In genomic region chr15:82680200-82681102, GRCh38 we compare ENCODE assay signal across 1 cellular context.
TF ChIP-seq lines count a peak whose summit lies in the region.

No MANE protein-coding gene starts in this region.

TF ChIP-seq in HEK293, 187 proteins besides CTCF, POLR2A, EP300 and RAD21 (continued from another document):
- TF ChIP-seq TSHZ1 (tag by site-specific recombination; IDR thresholded peaks at IDR 0.05; ENCODE audit: borderline replicate concordance), result no peak
- TF ChIP-seq HOXD13 (CRISPR knock-in tag; IDR thresholded peaks at IDR 0.05; ENCODE audit: borderline replicate concordance), result no peak
- no peak for TF ChIP-seq RBAK (tag by site-specific recombination; IDR thresholded peaks at IDR 0.05)
- TF ChIP-seq MEIS1 (CRISPR knock-in tag; IDR thresholded peaks at IDR 0.05; ENCODE audit: borderline replicate concordance), result no peak
- peak; percentile 21; the same call in 1 of the 2 replicates for TF ChIP-seq ZBTB11 (tag by site-specific recombination; conservative IDR thresholded peaks at IDR 0.05; ENCODE audit: low read depth)
- no peak for TF ChIP-seq ZNF626 (tag by site-specific recombination; IDR thresholded peaks at IDR 0.05)
- TF ChIP-seq KLF16 (tag by site-specific recombination; IDR thresholded peaks at IDR 0.05), result peak; percentile 67; the same call in 1 of the 2 replicates
- TF ChIP-seq ZNF624 (tag by site-specific recombination; IDR thresholded peaks at IDR 0.05), result no peak
- TF ChIP-seq ZNF239 (tag by site-specific recombination; IDR thresholded peaks at IDR 0.05), result no peak
- TF ChIP-seq ZNF837 (tag by site-specific recombination; IDR thresholded peaks at IDR 0.05), result no peak
- peak; percentile 54; the same call in 1 of the 2 replicates for TF ChIP-seq ZFP37 (tag by site-specific recombination; IDR thresholded peaks at IDR 0.05)
- TF ChIP-seq ZNF488 (tag by site-specific recombination; IDR thresholded peaks at IDR 0.05), result no peak
- TF ChIP-seq ZNF133 (tag by site-specific recombination; IDR thresholded peaks at IDR 0.05), result no peak
- TF ChIP-seq ZNF544 (tag by site-specific recombination; IDR thresholded peaks at IDR 0.05), result no peak
- no peak for TF ChIP-seq ZNF513 (tag by site-specific recombination; IDR thresholded peaks at IDR 0.05)
- no peak for TF ChIP-seq ZNF791 (tag by site-specific recombination; IDR thresholded peaks at IDR 0.05)
- TF ChIP-seq ZNF398 (tag by site-specific recombination; IDR thresholded peaks at IDR 0.05), result no peak
- no peak for TF ChIP-seq ZNF645 (tag by site-specific recombination; IDR thresholded peaks at IDR 0.05)
- TF ChIP-seq PRDM4 (tag by site-specific recombination; IDR thresholded peaks at IDR 0.05), result no peak
- no peak; the same call in 1 of the 2 replicates for TF ChIP-seq SCRT1 (tag by site-specific recombination; IDR thresholded peaks at IDR 0.05; ENCODE audit: borderline replicate concordance)
- no peak for TF ChIP-seq ZNF280D (tag by site-specific recombination; IDR thresholded peaks at IDR 0.05)
- TF ChIP-seq GLI4 (tag by site-specific recombination; IDR thresholded peaks at IDR 0.05), result no peak
- TF ChIP-seq ZNF366 (tag by site-specific recombination; conservative IDR thresholded peaks at IDR 0.05), result no peak
- peak; percentile 85 for TF ChIP-seq ZXDB (tag by site-specific recombination; IDR thresholded peaks at IDR 0.05)
